ENCODE assay signal across 1 cellular context in the genomic region with DNA sequence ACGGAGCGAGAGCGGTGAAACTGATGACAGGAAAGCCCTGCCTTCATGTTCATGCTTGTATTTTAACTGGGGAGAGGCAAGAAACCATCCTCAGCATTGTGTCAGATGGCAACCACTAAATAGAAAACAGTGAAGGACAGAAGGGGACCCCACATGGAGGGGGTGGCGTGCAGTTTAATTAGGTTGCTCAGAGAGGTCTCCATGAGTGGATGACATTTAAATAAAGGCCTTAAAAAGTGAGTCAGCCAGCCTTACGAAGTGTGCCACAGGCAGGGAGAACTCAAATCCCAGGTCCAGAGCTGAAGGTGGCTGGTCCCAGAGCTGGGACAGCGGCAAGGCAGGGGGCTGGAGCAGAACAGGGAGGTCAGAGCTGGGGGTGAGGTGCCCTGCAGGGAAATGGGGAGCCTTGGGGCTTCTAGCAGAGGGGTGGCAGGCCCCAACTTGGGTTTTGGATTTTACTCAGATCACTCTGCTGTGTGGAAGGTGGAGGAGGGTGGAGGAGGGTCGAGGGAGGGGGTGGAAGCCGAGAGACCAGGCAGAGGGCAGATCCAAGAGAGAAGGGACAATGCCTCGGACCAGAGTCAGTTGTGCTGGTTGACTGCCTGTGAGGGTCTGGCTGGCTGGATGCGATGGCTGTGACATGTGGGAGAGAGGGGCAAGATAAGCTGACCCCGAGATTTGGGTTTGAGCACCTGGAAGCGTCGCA.
TF ChIP-seq lines count a peak whose summit lies in the region.

No MANE protein-coding gene starts in this region.

TF ChIP-seq in IMR-90, 13 proteins besides CTCF, POLR2A, EP300 and RAD21:
- TF ChIP-seq MAFK (IDR thresholded peaks at IDR 0.05; ENCODE audit: low read depth, low read length) (no peak), RFX5 (IDR thresholded peaks at IDR 0.05; ENCODE audit: low read depth, low read length) (no peak), NFE2L2 (IDR thresholded peaks at IDR 0.05; ENCODE audit: low read depth, low read length) (no peak)
